17 cellular contexts compared by ENCODE assay signal in genomic region chr2:1654696-1655374, GRCh38.
DNase-seq lines count a peak whose midpoint lies in the region; ATAC-seq and TF ChIP-seq lines count a peak whose summit lies in the region.
"Had no signal": no experiment of that assay in that cellular context is flagged by ENCODE, and none has a peak within 500 bp of the region (broad histone marks: within the 10 kb centered on the region; RNA-seq: fewer than 3 reads in every experiment).

No MANE protein-coding gene starts in this region.

- H3K27ac ChIP-seq in IMR-90 (ENCODE audit: insufficient read depth, low read length): peak overlapping the region; percentile 71
- peak overlapping the region; percentile 40 to 65 for H3K27ac ChIP-seq in breast epithelium
- peak overlapping the region; percentile 94 to 95 for H3K27ac ChIP-seq in thoracic aorta
- H3K27ac ChIP-seq: BLaER1, KMS-11, VCaP had no signal

- H3K18ac ChIP-seq in IMR-90 (ENCODE audit: low read depth, low read length): peak overlapping the region; percentile 86; the same call in 1 of the 2 replicates

- peak overlapping the region; percentile 97 for H2AK5ac ChIP-seq in IMR-90 (ENCODE audit: low read depth, low read length)

- CTCF ChIA-PET in IMR-90 (lab: Yijun Ruan, JAX): no interaction called here

- H2BK20ac ChIP-seq in IMR-90 (ENCODE audit: low read depth, low read length): peak overlapping the region; percentile 82

- intact Hi-C loops in IMR-90 (cut with micrococcal nuclease): loop anchor here (1.0 to 5.0 kb wide), 4 partner anchors 20 to 162 kb away; no protein-coding TSS in a partner anchor
- intact Hi-C loops in breast epithelium (cut with DNase I; ENCODE audit: low total_unique reads): no loop called here

- H3K4me1 ChIP-seq in IMR-90 (ENCODE audit: control insufficient read depth, insufficient read depth, low read length): peaks cover 34% of the 10 kb centered on the region
- H3K4me1 ChIP-seq in breast epithelium: no peaks in the 10 kb centered on the region
- H3K4me1 ChIP-seq in thoracic aorta (ENCODE audit: control insufficient read depth in 1 of 2, low read depth in 2 of 2): peaks cover 47 to 85% of the 10 kb centered on the region in 2 donors
- H3K4me1 ChIP-seq: BLaER1 had no signal

- peak overlapping the region; percentile 80; the same call in 2 of the 3 replicates for H2BK15ac ChIP-seq in IMR-90 (ENCODE audit: low read depth, low read length)

- TF ChIP-seq POLR2A in IMR-90 (IDR thresholded peaks at IDR 0.05; ENCODE audit: low read depth, low read length): no peak
- no peak for TF ChIP-seq POLR2A in breast epithelium (IDR thresholded peaks at IDR 0.05)
- no peak for TF ChIP-seq POLR2A in erythroblast (IDR thresholded peaks at IDR 0.05; ENCODE audit: low read length)

- H3K14ac ChIP-seq in IMR-90 (replicated peaks; ENCODE audit: low read depth, low read length): peak overlapping the region; percentile 96

- peak overlapping the region; percentile 37; the same call in 1 of the 2 replicates for H3K9ac ChIP-seq in IMR-90 (ENCODE audit: low read depth, low read length)
- H3K9ac ChIP-seq: BLaER1, KMS-11 had no signal

- peak overlapping the region; percentile 87 for H2BK120ac ChIP-seq in IMR-90 (ENCODE audit: low read depth, low read length)

- ATAC-seq in IMR-90 (ENCODE audit: low read depth): no peak
- ATAC-seq in left lobe of liver: no peak
- ATAC-seq in thoracic aorta (ENCODE audit: insufficient number of reproducible peaks, low FRiP score, low read depth): no peak
- no peak for ATAC-seq in HG02763 (IDR thresholded peaks at IDR 0.05; ENCODE audit: unreplicated experiment)
- ATAC-seq: HCT116 had no signal

- H3K23ac ChIP-seq in IMR-90 (ENCODE audit: low read depth, low read length): peak overlapping the region; percentile 94

- H3K36me3 ChIP-seq in IMR-90 (ENCODE audit: control insufficient read depth, insufficient read depth, low read length) (peaks cover 46% of the 10 kb centered on the region), breast epithelium (no peaks in the 10 kb centered on the region), thoracic aorta (peaks cover 3% of the 10 kb centered on the region)

- H2BK5ac ChIP-seq in IMR-90 (ENCODE audit: low read depth, low read length, poor library complexity, severe bottlenecking): peak overlapping the region; percentile 98

- no peak overlapping the region for H3K56ac ChIP-seq in IMR-90 (ENCODE audit: extremely low read depth, insufficient read depth, low read length)

- in situ Hi-C loops in IMR-90 (cut with MboI; ENCODE audit: low sequenced_read_pairs) (no loop called here), KBM-7 (cut with MboI; ENCODE audit: low pct_unique_long_range_greater_than_20kb, low sequenced_read_pairs) (no loop called here)

- no peaks in the 10 kb centered on the region for H3K9me3 ChIP-seq in IMR-90 (ENCODE audit: control insufficient read depth, insufficient read depth, low read length)
- no peaks in the 10 kb centered on the region for H3K9me3 ChIP-seq in breast epithelium
- no peaks in the 10 kb centered on the region for H3K9me3 ChIP-seq in thoracic aorta
- H3K9me3 ChIP-seq: BLaER1 had no signal

- H3K9me1 ChIP-seq in IMR-90 (ENCODE audit: insufficient read depth, low read length): peaks cover 21% of the 10 kb centered on the region

- peak overlapping the region; percentile 64 to 66; a peak in 3 of 4 replicates for H4K8ac ChIP-seq in IMR-90 (ENCODE audit: low read depth in 2 of 2, low read length in 2 of 2)

- DNase-seq in IMR-90 (no peak), breast epithelium (ENCODE audit: low spot score in 2 of 2) (no peak), left lobe of liver (ENCODE audit: low spot score) (peak; percentile 19), thoracic aorta (ENCODE audit: low spot score) (no peak), KBM-7 (no peak), erythroblast (lab: John Stamatoyannopoulos, UW) (no peak), GOT3 (lab: John Stamatoyannopoulos, UW) (no peak)
- DNase-seq: activated CD8-positive, alpha-beta memory T cell treated with anti-CD3 and anti-CD28 coated beads for 24 hours; activated naive CD4-positive, alpha-beta T cell treated with Interleukin-2 at 50 U/mL for 16 hours; DND-41; NCI-H1417; NCI-H446 treated with DMSO at 0.1 percent for 48 hours had no signal

- 78% methylated on average over 6 of the region's 8 CpGs; no CpG with 5 or more reads in 1 of the 2 experiments for WGBS in IMR-90 (ENCODE audit: extremely low coverage in 2 of 2, insufficient read length in 1 of 2), 2 experiments

- TF ChIP-seq RAD21 in IMR-90 (IDR thresholded peaks at IDR 0.05; ENCODE audit: low read length): no peak

- peaks cover 42% of the 10 kb centered on the region for H4K20me1 ChIP-seq in IMR-90 (ENCODE audit: insufficient read depth, low read length)

- H4K91ac ChIP-seq in IMR-90 (ENCODE audit: insufficient read depth, low read depth, low read length): peak overlapping the region; percentile 81

- H3K27me3 ChIP-seq in IMR-90 (ENCODE audit: control insufficient read depth, insufficient read depth, low read length): no peaks in the 10 kb centered on the region
- H3K27me3 ChIP-seq in breast epithelium: no peaks in the 10 kb centered on the region
- H3K27me3 ChIP-seq in thoracic aorta (replicated peaks; ENCODE audit: insufficient read depth): no peaks in the 10 kb centered on the region
- H3K27me3 ChIP-seq: BLaER1 had no signal

- no peak for TF ChIP-seq CTCF in IMR-90 (conservative IDR thresholded peaks at IDR 0.05; ENCODE audit: low read depth, low read length)
- no peak for TF ChIP-seq CTCF in breast epithelium (IDR thresholded peaks at IDR 0.05)
- no peak for TF ChIP-seq CTCF in thoracic aorta (IDR thresholded peaks at IDR 0.05)

- H3K4me2 ChIP-seq in IMR-90 (ENCODE audit: low read depth, low read length): no peak overlapping the region
- H3K4me2 ChIP-seq: BLaER1, KMS-11 had no signal

- peak overlapping the region; percentile 98 for H3K4ac ChIP-seq in IMR-90 (ENCODE audit: low read depth, low read length)

- dilution Hi-C loops in IMR-90 (cut with HindIII; ENCODE audit: low sequenced_read_pairs, unreplicated experiment): no loop called here

- H3K79me1 ChIP-seq in IMR-90 (ENCODE audit: low read depth in 1 of 2, low read length in 2 of 2): peaks cover 42 to 83% of the 10 kb centered on the region in 2 experiments

- no peak overlapping the region for H3K4me3 ChIP-seq in IMR-90 (ENCODE audit: insufficient read depth, low read depth, low read length)
- no peak overlapping the region for H3K4me3 ChIP-seq in breast epithelium
- no peak overlapping the region for H3K4me3 ChIP-seq in thoracic aorta
- H3K4me3 ChIP-seq: BLaER1 had no signal

- BruUV-seq in IMR-90 (replicated peaks; lab: Mats Ljungman, UMichigan): no TSS peak

- H2AK9ac ChIP-seq in IMR-90 (replicated peaks; ENCODE audit: low read depth, low read length, poor library complexity): peak overlapping the region; percentile 83

- H2AFZ ChIP-seq in IMR-90 (replicated peaks; ENCODE audit: low read length, poor library complexity): peak overlapping the region; percentile 73

- POLR2A ChIA-PET in IMR-90 (lab: Charles Lee; ENCODE audit: unreplicated experiment): no interaction called here

- peak overlapping the region; percentile 63 for H4K5ac ChIP-seq in IMR-90 (ENCODE audit: low read depth, low read length)

TF ChIP-seq in IMR-90, 13 proteins besides CTCF, POLR2A, EP300 and RAD21:
- no peak for TF ChIP-seq BHLHE40 (IDR thresholded peaks at IDR 0.05; ENCODE audit: low read depth, low read length)
- TF ChIP-seq MXI1 (IDR thresholded peaks at IDR 0.05; ENCODE audit: borderline replicate concordance, low read depth, low read length): 0 out of 2 replicates have a peak, but pooled peaks have one; percentile 5
